Comparison of ENCODE assay signal across 8 cellular contexts in genomic region chr6:137309078-137309762, GRCh38.
DNase-seq lines count a peak whose midpoint lies in the region; ATAC-seq and TF ChIP-seq lines count a peak whose summit lies in the region.

No MANE protein-coding gene starts in this region.

- TF ChIP-seq CTCF in AG10803 (conservative IDR thresholded peaks at IDR 0.05; ENCODE audit: low read length) (no peak), lung (IDR thresholded peaks at IDR 0.05; ENCODE audit: control extremely low read depth, extremely low read depth) (no peak), OCI-LY7 (conservative IDR thresholded peaks at IDR 0.05; ENCODE audit: low read length) (no peak)

- no peaks in the 10 kb centered on the region for H3K79me2 ChIP-seq in OCI-LY7 (ENCODE audit: insufficient read depth, low read depth, low read length)

- peaks cover 3 to 4% of the 10 kb centered on the region in 2 donors for H3K4me1 ChIP-seq in lung (ENCODE audit: control insufficient read depth in 2 of 2, insufficient read depth in 2 of 2, low read length in 2 of 2)
- peaks cover 11% of the 10 kb centered on the region for H3K4me1 ChIP-seq in OCI-LY7 (ENCODE audit: insufficient read depth, low read length, poor library complexity, severe bottlenecking)

- 16 to 21% methylated on average over 6 of the region's 6 CpGs for WGBS in lung, 2 donors

- no TSS peak for BruUV-seq in OCI-LY7 (replicated peaks; lab: Mats Ljungman, UMichigan)

- POLR2A ChIA-PET in OCI-LY7 (lab: Charles Lee) = interaction anchor here (0.5 to 1.6 kb wide), 4 partner anchors 10 to 696 kb away, joined by 3 to 4 read pairs (median 3); no protein-coding TSS in a partner anchor

- H3K36me3 ChIP-seq in lung (ENCODE audit: control insufficient read depth in 2 of 2, insufficient read depth in 2 of 2, low read length in 2 of 2) (no peaks in the 10 kb centered on the region), OCI-LY7 (ENCODE audit: insufficient read depth, low read length) (no peaks in the 10 kb centered on the region)

- peak; percentile 61 for DNase-seq in AG10803 (ENCODE audit: low read depth)
- DNase-seq in NCI-H69 (lab: John Stamatoyannopoulos, UW) = peak; percentile 91
- DNase-seq in central memory CD4-positive, alpha-beta T cell = peak; percentile 14
- DNase-seq in lung (ENCODE audit: low spot score) = peak; percentile 81
- DNase-seq in OCI-LY7 (ENCODE audit: low spot score) = no peak
- DNase-seq in NCI-H1092 treated with DMSO at 0.1 percent for 48 hours (lab: John Stamatoyannopoulos, UW) = no peak
- no peak for DNase-seq in activated CD8-positive, alpha-beta memory T cell treated with anti-CD3 and anti-CD28 coated beads, Interleukin-2, amount 50 U/mL, for 4 hours

- no peaks in the 10 kb centered on the region for H4K20me1 ChIP-seq in OCI-LY7 (ENCODE audit: insufficient read depth, low read length)

- H2AFZ ChIP-seq in OCI-LY7 (ENCODE audit: low read length) = no peak overlapping the region

- intact Hi-C loops in OCI-LY7 (cut with micrococcal nuclease; ENCODE audit: unreplicated experiment) = no loop called here

- CTCF ChIA-PET in OCI-LY7 (lab: Charles Lee; ENCODE audit: unreplicated experiment) = no interaction called here

- no peaks in the 10 kb centered on the region for H3K9me2 ChIP-seq in OCI-LY7 (ENCODE audit: insufficient read depth, low read length)

- no peaks in the 10 kb centered on the region for H3K27me3 ChIP-seq in lung (ENCODE audit: control insufficient read depth, insufficient read depth)

- H3K27ac ChIP-seq in lung (ENCODE audit: low read depth in 1 of 2, low read length in 1 of 2) = no peak overlapping the region
- no peak overlapping the region for H3K27ac ChIP-seq in OCI-LY7 (ENCODE audit: low read depth, low read length, poor library complexity, severe bottlenecking)

- H3K4me3 ChIP-seq in AG10803 (ENCODE audit: low read length) = no peak overlapping the region
- no peak overlapping the region for H3K4me3 ChIP-seq in lung
- no peak overlapping the region for H3K4me3 ChIP-seq in OCI-LY7 (ENCODE audit: low read depth, low read length, poor library complexity, severe bottlenecking)

- ATAC-seq in GM21367 (IDR thresholded peaks at IDR 0.05; ENCODE audit: unreplicated experiment) = peak; percentile 55
- ATAC-seq in lung (ENCODE audit: insufficient read depth, low FRiP score) = peak; percentile 93

- no peak overlapping the region for H3K4me2 ChIP-seq in OCI-LY7 (ENCODE audit: low read length)

- no peaks in the 10 kb centered on the region for H3K9me3 ChIP-seq in lung (ENCODE audit: control insufficient read depth in 2 of 2, insufficient read depth in 1 of 2, low read length in 1 of 2)
- no peaks in the 10 kb centered on the region for H3K9me3 ChIP-seq in OCI-LY7 (ENCODE audit: low read length)

Comparison
In these comparisons a context has a peak if more than half of its experiments do, and no peak if none do; other contexts are left out.
1. DNase-seq: peak in AG10803 (single experiment), NCI-H69 (single experiment), central memory CD4-positive, alpha-beta T cell (single experiment) and lung (single experiment); none in OCI-LY7 (single experiment), NCI-H1092 treated with DMSO at 0.1 percent for 48 hours (single experiment) and activated CD8-positive, alpha-beta memory T cell treated with anti-CD3 and anti-CD28 coated beads, Interleukin-2, amount 50 U/mL, for 4 hours (single experiment).